28 cellular contexts compared by ENCODE assay signal in the genomic region with DNA sequence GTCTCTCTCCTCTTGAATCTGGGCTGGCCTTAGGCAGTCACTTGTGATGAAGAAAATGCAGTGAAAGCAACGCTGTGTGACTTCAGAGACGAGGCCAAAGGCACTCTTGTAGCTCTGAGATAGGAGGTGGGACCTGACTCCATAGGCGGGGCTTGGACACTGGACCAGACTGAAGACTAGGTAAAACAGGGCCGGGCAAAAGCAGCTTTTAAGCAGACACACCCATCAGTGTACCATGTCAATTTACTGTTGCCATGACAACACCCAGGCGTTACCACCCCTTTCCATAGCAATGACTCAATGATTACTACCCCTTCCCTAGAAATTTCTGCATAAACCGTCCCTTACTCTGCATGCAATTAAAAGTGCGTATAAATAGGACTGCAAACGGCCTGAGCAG. TPM values are rescaled to one million over a fixed set of nuclear protein-coding genes. Genes with fewer than 3 reads are reported as not detected.
DNase-seq lines count a peak whose midpoint lies in the region; FAIRE-seq and TF ChIP-seq lines count a peak whose summit lies in the region.
"Had no signal": no experiment of that assay in that cellular context is flagged by ENCODE, and none has a peak within 500 bp of the region (broad histone marks: within the 10 kb centered on the region; RNA-seq: fewer than 3 reads in every experiment).

No MANE protein-coding gene starts in this region.

- H3K4me1 Mint-ChIP-seq in progenitor cell of endocrine pancreas (ENCODE audit: low read depth), result peaks cover 7% of the 10 kb centered on the region
- H3K4me1 Mint-ChIP-seq in CD8-positive, alpha-beta memory T cell, result peaks cover 4 to 28% (median 17%) of the 10 kb centered on the region in 3 donors

- H3K4me1 ChIP-seq in CD8-positive, alpha-beta memory T cell (ENCODE audit: insufficient read depth, low read length), result peaks cover 33% of the 10 kb centered on the region
- H3K4me1 ChIP-seq: body of pancreas, psoas muscle had no signal

- H3K27ac Mint-ChIP-seq in progenitor cell of endocrine pancreas, result no peak overlapping the region
- H3K27ac Mint-ChIP-seq in CD8-positive, alpha-beta memory T cell, result no peak overlapping the region
- H3K27ac Mint-ChIP-seq: IgD-negative memory B cell, type B pancreatic cell had no signal

- POLR2A ChIA-PET in CD8-positive, alpha-beta memory T cell (lab: Charles Lee), result interaction anchor here (0.6 kb wide), 1 partner anchor 128 kb away, joined by 4 read pairs; no protein-coding TSS in a partner anchor

- no peaks in the 10 kb centered on the region for H3K27me3 ChIP-seq in CD8-positive, alpha-beta memory T cell (ENCODE audit: insufficient read depth, low read length, poor library complexity, severe bottlenecking)
- H3K27me3 ChIP-seq: body of pancreas, Peyer's patch had no signal

- CTCF ChIA-PET in CD8-positive, alpha-beta memory T cell (lab: Charles Lee), result interaction anchor here (1.9 kb wide), 1 partner anchor 126 kb away, joined by 5 read pairs; no protein-coding TSS in a partner anchor

- no peaks in the 10 kb centered on the region for H3K36me3 ChIP-seq in CD8-positive, alpha-beta memory T cell (ENCODE audit: insufficient read depth, low read length)
- H3K36me3 ChIP-seq: Peyer's patch had no signal

- H3K9me3 Mint-ChIP-seq in progenitor cell of endocrine pancreas (ENCODE audit: low read depth), result no peaks in the 10 kb centered on the region
- no peaks in the 10 kb centered on the region for H3K9me3 Mint-ChIP-seq in CD8-positive, alpha-beta memory T cell
- H3K9me3 Mint-ChIP-seq: IgD-negative memory B cell, type B pancreatic cell had no signal

- TF ChIP-seq POLR2A in erythroblast (IDR thresholded peaks at IDR 0.05; ENCODE audit: low read length), result no peak

- H3K9me3 ChIP-seq in CD8-positive, alpha-beta memory T cell (ENCODE audit: low read length), result no peaks in the 10 kb centered on the region
- H3K9me3 ChIP-seq: body of pancreas, Peyer's patch, psoas muscle, SK-N-SH had no signal

- DNase-seq in DMS 273 (lab: John Stamatoyannopoulos, UW; ENCODE audit: unreplicated experiment), result peak; percentile 17
- no peak for DNase-seq in DMS 273 treated with DMSO at 0.1 percent for 48 hours (lab: John Stamatoyannopoulos, UW)
- DNase-seq in Daoy (ENCODE audit: low read depth), result peak; percentile 25
- peak; percentile 57 for DNase-seq in NCI-H748 treated with DMSO at 0.1 percent for 48 hours (lab: John Stamatoyannopoulos, UW)
- peak; percentile 7 to 22 for DNase-seq in erythroblast (lab: John Stamatoyannopoulos, UW)
- DNase-seq in progenitor cell of endocrine pancreas (ENCODE audit: low spot score, unreplicated experiment), result no peak
- no peak for DNase-seq in RCC 7860 (ENCODE audit: low spot score)
- no peak for DNase-seq in CD8-positive, alpha-beta memory T cell
- DNase-seq: activated CD8-positive, alpha-beta memory T cell treated with anti-CD3 and anti-CD28 coated beads, Interleukin-2, amount 50 U/mL, for 4 hours; AML-193; body of pancreas; glutamatergic neuron; midbrain; NCI-H1436 treated with DMSO at 0.1 percent for 48 hours; NCI-H345; NK-92 treated with Interleukin-12 subunit alpha and Interleukin-12 subunit beta, amount 100 ng/mL, for 24 hours; Peyer's patch; psoas muscle; SK-N-SH; stimulated activated CD4-positive, alpha-beta T cell treated with anti-CD3 and anti-CD28 coated beads, Interleukin-4, amount 100 ng/mL, for 24 hours; T1000 had no signal

- H3K36me3 Mint-ChIP-seq in progenitor cell of endocrine pancreas (ENCODE audit: insufficient read depth), result no peaks in the 10 kb centered on the region
- no peaks in the 10 kb centered on the region for H3K36me3 Mint-ChIP-seq in CD8-positive, alpha-beta memory T cell
- H3K36me3 Mint-ChIP-seq: IgD-negative memory B cell, type B pancreatic cell had no signal

- no peak for TF ChIP-seq CTCF in progenitor cell of endocrine pancreas (IDR thresholded peaks at IDR 0.05; ENCODE audit: unreplicated experiment)

- H3K4me3 Mint-ChIP-seq in progenitor cell of endocrine pancreas (ENCODE audit: low read depth), result no peak overlapping the region
- H3K4me3 Mint-ChIP-seq in CD8-positive, alpha-beta memory T cell, result no peak overlapping the region
- H3K4me3 Mint-ChIP-seq: IgD-negative memory B cell, type B pancreatic cell had no signal

- peaks cover 7% of the 10 kb centered on the region for H3K27me3 Mint-ChIP-seq in progenitor cell of endocrine pancreas
- peaks cover 1 to 6% of the 10 kb centered on the region in 2 donors for H3K27me3 Mint-ChIP-seq in CD8-positive, alpha-beta memory T cell

- H3K27ac ChIP-seq in CD8-positive, alpha-beta memory T cell (ENCODE audit: low read depth, low read length), result no peak overlapping the region
- H3K27ac ChIP-seq: 22Rv1, body of pancreas, HL-60, Peyer's patch, psoas muscle, skin epidermis had no signal

- no peak for FAIRE-seq in RCC 7860 (lab: Jason Lieb, UNC)

- no peak overlapping the region for H3K4me3 ChIP-seq in CD8-positive, alpha-beta memory T cell (ENCODE audit: low read length)
- H3K4me3 ChIP-seq: body of pancreas, Peyer's patch, psoas muscle, skin epidermis had no signal

RNA-seq across cellular contexts. Expression of gene EID2, which starts 6.6 kb away (rescaled TPM):
- total RNA-seq in Daoy (2014; rRNA removed; shearing (Covaris generic)), result 13.0 and 16.1 TPM in 2 replicates
- total RNA-seq in progenitor cell of endocrine pancreas, result 21.0 and 24.1 TPM in 2 replicates
- total RNA-seq in CD8-positive, alpha-beta memory T cell, result 10 to 100 TPM; 14.0 to 15.4 TPM
- 29.2 TPM for polyA plus RNA-seq in CD8-positive, alpha-beta memory T cell

RNA-seq across cellular contexts. Expression of gene EID2B, which starts 13.9 kb away (rescaled TPM):
- total RNA-seq in Daoy (2014; rRNA removed; shearing (Covaris generic)), result 5.7 and 5.8 TPM in 2 replicates
- 1.8 and 2.0 TPM in 2 replicates for total RNA-seq in progenitor cell of endocrine pancreas
- 1 to 10 TPM; 3.4 to 3.7 TPM for total RNA-seq in CD8-positive, alpha-beta memory T cell
- 8.5 TPM for polyA plus RNA-seq in CD8-positive, alpha-beta memory T cell

RNA-seq across cellular contexts. Expression of gene SELENOV, which starts 31.7 kb away (rescaled TPM):
- 0.57 and 6.3 TPM in 2 replicates for total RNA-seq in Daoy (2014; rRNA removed; shearing (Covaris generic))
- total RNA-seq in progenitor cell of endocrine pancreas, result 5.1 and 6.5 TPM in 2 replicates
- total RNA-seq in CD8-positive, alpha-beta memory T cell, result not detected
- not detected for polyA plus RNA-seq in CD8-positive, alpha-beta memory T cell
- total RNA-seq: body of pancreas, Peyer's patch, psoas muscle had no signal
- polyA plus RNA-seq: IgD-negative memory B cell, psoas muscle had no signal

RNA-seq across cellular contexts. Expression of gene DLL3, which starts 47.9 kb away (rescaled TPM):
- total RNA-seq in Daoy (2014; rRNA removed; shearing (Covaris generic)), result 3.6 and 5.0 TPM in 2 replicates
- 0.93 and 1.1 TPM in 2 replicates for total RNA-seq in progenitor cell of endocrine pancreas
- total RNA-seq in CD8-positive, alpha-beta memory T cell, result 1 to 10 TPM in 1 of 2 experiments, under 1 TPM in 1; 0.92 to 1.4 TPM
- polyA plus RNA-seq in CD8-positive, alpha-beta memory T cell, result 0.25 TPM
- total RNA-seq: body of pancreas had no signal

RNA-seq across cellular contexts. Expression of gene LGALS13, which starts 55.7 kb away (rescaled TPM):
- not detected in 2 replicates for total RNA-seq in Daoy (2014; rRNA removed; shearing (Covaris generic))
- not detected in 2 replicates for total RNA-seq in progenitor cell of endocrine pancreas
- not detected for total RNA-seq in CD8-positive, alpha-beta memory T cell
- not detected for polyA plus RNA-seq in CD8-positive, alpha-beta memory T cell
- total RNA-seq: body of pancreas, G401, Peyer's patch, psoas muscle had no signal
- polyA plus RNA-seq: IgD-negative memory B cell, neural cell, psoas muscle, SK-N-SH had no signal

Comparison
In these comparisons a context has a peak if more than half of its experiments do, and no peak if none do; other contexts are left out.
1. DNase-seq: peak in DMS 273 (single experiment), Daoy (single experiment), NCI-H748 treated with DMSO at 0.1 percent for 48 hours (single experiment) and erythroblast (2 of 2); none in DMS 273 treated with DMSO at 0.1 percent for 48 hours (single experiment), progenitor cell of endocrine pancreas (single experiment), RCC 7860 (single experiment) and CD8-positive, alpha-beta memory T cell (0 of 5).